ENCODE assay signal across 19 cellular contexts in genomic region chr11:35553831-35554230, GRCh38. TPM values are rescaled to one million over a fixed set of nuclear protein-coding genes. Genes with fewer than 3 reads are reported as not detected.
DNase-seq lines count a peak whose midpoint lies in the region; ATAC-seq and TF ChIP-seq lines count a peak whose summit lies in the region.
"Had no signal": no experiment of that assay in that cellular context is flagged by ENCODE, and none has a peak within 500 bp of the region (broad histone marks: within the 10 kb centered on the region; RNA-seq: fewer than 3 reads in every experiment).

No MANE protein-coding gene starts in this region.

- peaks cover 46% of the 10 kb centered on the region for H3K4me1 ChIP-seq in ACC112 (ENCODE audit: control insufficient read depth, insufficient read depth, low read length, unreplicated experiment)

- peak; percentile 41 for DNase-seq in H4 (ENCODE audit: low spot score)
- peak; percentile 90 for DNase-seq in astrocyte of the cerebellum (ENCODE audit: low read depth)
- DNase-seq in iris pigment epithelial cell (ENCODE audit: low read depth): peak; percentile 98
- DNase-seq in activated CD4-positive, alpha-beta T cell treated with anti-CD3 and anti-CD28 coated beads, Interleukin-2, amount 10 ng/mL, durations not matched to agents 7 days and 5 days: no peak
- DNase-seq in activated effector memory CD4-positive, alpha-beta T cell treated with Interleukin-2 at 50 U/mL for 16 hours: no peak
- DNase-seq in activated naive CD8-positive, alpha-beta T cell treated with anti-CD3 and anti-CD28 coated beads, Interleukin-2, amount 50 U/mL, for 24 hours: no peak
- DNase-seq: activated gamma-delta T cell; DMS79; Kasumi-1; NCI-H2029 treated with DMSO at 0.1 percent for 48 hours; NCI-H748 treated with DMSO at 0.1 percent for 48 hours; ovary; stimulated activated CD8-positive, alpha-beta memory T cell treated with anti-CD3 and anti-CD28 coated beads, Interleukin-4, amount 100 ng/mL, for 48 hours; T-helper 9 cell had no signal

- no peak overlapping the region for H3K4me3 ChIP-seq in ACC112 (ENCODE audit: low read depth, low read length)
- no peak overlapping the region for H3K4me3 ChIP-seq in astrocyte of the cerebellum (ENCODE audit: low read depth, low read length)
- H3K4me3 ChIP-seq: ovary had no signal

- peaks cover 11% of the 10 kb centered on the region for H3K27me3 Mint-ChIP-seq in activated CD4-positive, alpha-beta T cell treated with anti-CD3 and anti-CD28 coated beads, Interleukin-2, amount 10 ng/mL, durations not matched to agents 7 days and 5 days
- H3K27me3 Mint-ChIP-seq in activated naive CD8-positive, alpha-beta T cell treated with anti-CD3 and anti-CD28 coated beads, Interleukin-2, amount 50 U/mL, for 24 hours: peaks cover 14% of the 10 kb centered on the region

- POLR2A ChIA-PET in activated CD4-positive, alpha-beta T cell treated with anti-CD3 and anti-CD28 coated beads, Interleukin-2, amount 10 ng/mL, durations not matched to agents 7 days and 5 days (lab: Charles Lee): no interaction called here

- H3K4me3 Mint-ChIP-seq in activated CD4-positive, alpha-beta T cell treated with anti-CD3 and anti-CD28 coated beads, Interleukin-2, amount 10 ng/mL, durations not matched to agents 7 days and 5 days: no peak overlapping the region
- H3K4me3 Mint-ChIP-seq in activated naive CD8-positive, alpha-beta T cell treated with anti-CD3 and anti-CD28 coated beads, Interleukin-2, amount 50 U/mL, for 24 hours: no peak overlapping the region
- H3K4me3 Mint-ChIP-seq: memory B cell, type B pancreatic cell had no signal

- peak overlapping the region; percentile 75 for H3K27ac ChIP-seq in ACC112 (ENCODE audit: low read depth, low read length)
- H3K27ac ChIP-seq: epithelial cell of prostate, ovary had no signal

- no peaks in the 10 kb centered on the region for H3K27me3 ChIP-seq in ACC112 (ENCODE audit: insufficient read depth, low read length)
- H3K27me3 ChIP-seq: ovary had no signal

- no peaks in the 10 kb centered on the region for H3K79me2 ChIP-seq in ACC112 (ENCODE audit: control insufficient read depth, insufficient read depth, low read length, unreplicated experiment)

- TF ChIP-seq CTCF in astrocyte of the cerebellum (IDR thresholded peaks at IDR 0.05; ENCODE audit: low read depth, low read length, missing control alignments): no peak

- H3K36me3 ChIP-seq in ACC112 (ENCODE audit: insufficient read depth, low read length): no peaks in the 10 kb centered on the region
- H3K36me3 ChIP-seq: ovary had no signal

- peak overlapping the region; percentile 28 for H2AFZ ChIP-seq in ACC112 (ENCODE audit: low read length, unreplicated experiment)

- H3K9me3 Mint-ChIP-seq in activated CD4-positive, alpha-beta T cell treated with anti-CD3 and anti-CD28 coated beads, Interleukin-2, amount 10 ng/mL, durations not matched to agents 7 days and 5 days: no peaks in the 10 kb centered on the region
- no peaks in the 10 kb centered on the region for H3K9me3 Mint-ChIP-seq in activated naive CD8-positive, alpha-beta T cell treated with anti-CD3 and anti-CD28 coated beads, Interleukin-2, amount 50 U/mL, for 24 hours
- H3K9me3 Mint-ChIP-seq: memory B cell, type B pancreatic cell had no signal

- in situ Hi-C loops in astrocyte of the cerebellum (cut with HindIII; ENCODE audit: low sequenced_read_pairs): no loop called here

- H3K36me3 Mint-ChIP-seq in activated CD4-positive, alpha-beta T cell treated with anti-CD3 and anti-CD28 coated beads, Interleukin-2, amount 10 ng/mL, durations not matched to agents 7 days and 5 days (ENCODE audit: low read depth): no peaks in the 10 kb centered on the region
- no peaks in the 10 kb centered on the region for H3K36me3 Mint-ChIP-seq in activated naive CD8-positive, alpha-beta T cell treated with anti-CD3 and anti-CD28 coated beads, Interleukin-2, amount 50 U/mL, for 24 hours (ENCODE audit: low read depth)
- H3K36me3 Mint-ChIP-seq: memory B cell, type B pancreatic cell had no signal

- H3K4me1 Mint-ChIP-seq in activated CD4-positive, alpha-beta T cell treated with anti-CD3 and anti-CD28 coated beads, Interleukin-2, amount 10 ng/mL, durations not matched to agents 7 days and 5 days: no peaks in the 10 kb centered on the region
- no peaks in the 10 kb centered on the region for H3K4me1 Mint-ChIP-seq in activated naive CD8-positive, alpha-beta T cell treated with anti-CD3 and anti-CD28 coated beads, Interleukin-2, amount 50 U/mL, for 24 hours
- H3K4me1 Mint-ChIP-seq: memory B cell had no signal

- ATAC-seq in HG03159 (IDR thresholded peaks at IDR 0.05; ENCODE audit: unreplicated experiment): no peak
- ATAC-seq in activated naive CD8-positive, alpha-beta T cell treated with anti-CD3 and anti-CD28 coated beads, Interleukin-2, amount 50 U/mL, for 24 hours: no peak

- no peak overlapping the region for H3K27ac Mint-ChIP-seq in activated CD4-positive, alpha-beta T cell treated with anti-CD3 and anti-CD28 coated beads, Interleukin-2, amount 10 ng/mL, durations not matched to agents 7 days and 5 days
- H3K27ac Mint-ChIP-seq in activated naive CD8-positive, alpha-beta T cell treated with anti-CD3 and anti-CD28 coated beads, Interleukin-2, amount 50 U/mL, for 24 hours: no peak overlapping the region
- H3K27ac Mint-ChIP-seq: memory B cell, type B pancreatic cell had no signal

- CTCF ChIA-PET in activated CD4-positive, alpha-beta T cell treated with anti-CD3 and anti-CD28 coated beads, Interleukin-2, amount 10 ng/mL, durations not matched to agents 7 days and 5 days (lab: Charles Lee): no interaction called here

RNA-seq across cellular contexts. Expression of gene PAMR1, which starts 28.4 kb away (rescaled TPM):
- total RNA-seq in H4 (2014; rRNA removed; shearing (Covaris generic)): 0.06 and 0.35 TPM in 2 replicates
- not detected for total RNA-seq in activated CD4-positive, alpha-beta T cell treated with anti-CD3 and anti-CD28 coated beads, Interleukin-2, amount 10 ng/mL, durations not matched to agents 7 days and 5 days

Comparison
In these comparisons a context has a peak if more than half of its experiments do, and no peak if none do; other contexts are left out.
1. DNase-seq: peak in H4 (single experiment), astrocyte of the cerebellum (single experiment) and iris pigment epithelial cell (single experiment); none in activated CD4-positive, alpha-beta T cell treated with anti-CD3 and anti-CD28 coated beads, Interleukin-2, amount 10 ng/mL, durations not matched to agents 7 days and 5 days (single experiment), activated effector memory CD4-positive, alpha-beta T cell treated with Interleukin-2 at 50 U/mL for 16 hours (single experiment) and activated naive CD8-positive, alpha-beta T cell treated with anti-CD3 and anti-CD28 coated beads, Interleukin-2, amount 50 U/mL, for 24 hours (single experiment).